25 cellular contexts compared by ENCODE assay signal in the genomic region with DNA sequence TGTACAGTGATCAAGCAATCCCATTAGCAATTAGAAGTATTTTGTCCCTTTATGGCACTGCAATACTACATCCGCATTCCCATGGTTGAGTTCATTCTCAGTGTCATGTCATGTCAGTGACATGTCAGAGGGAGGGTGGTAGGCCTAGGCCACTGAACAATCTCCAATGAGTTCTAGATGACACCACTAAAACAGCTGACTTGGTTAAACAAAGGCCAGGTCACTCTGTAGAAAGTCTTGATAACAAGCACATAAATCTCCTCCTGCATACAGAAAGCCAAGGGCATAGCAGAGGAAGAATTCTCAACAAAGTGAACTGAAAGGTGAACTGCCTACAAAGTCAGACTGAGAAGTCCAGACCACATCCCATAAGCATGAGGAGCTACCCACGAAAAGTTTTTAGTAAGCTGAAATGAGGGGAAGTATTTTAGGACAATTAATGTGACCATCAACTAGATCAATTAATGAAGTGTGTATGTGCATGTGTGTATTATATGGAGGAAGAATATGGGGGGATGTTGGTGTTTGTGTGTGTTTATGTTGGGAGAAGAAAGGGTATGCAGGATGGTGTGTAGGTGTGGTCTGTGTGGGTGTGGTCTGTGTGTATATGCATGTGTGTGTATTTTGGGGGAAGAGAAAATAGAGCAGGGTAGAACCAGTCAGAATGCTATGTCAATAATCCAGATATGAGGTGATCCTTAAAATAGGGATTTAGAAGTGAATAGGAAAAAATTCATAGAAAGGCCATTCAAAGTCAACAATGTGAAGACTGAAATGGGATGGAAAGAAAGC.
DNase-seq lines count a peak whose midpoint lies in the region; ATAC-seq, FAIRE-seq and TF ChIP-seq lines count a peak whose summit lies in the region.
"Had no signal": no experiment of that assay in that cellular context is flagged by ENCODE, and none has a peak within 500 bp of the region (broad histone marks: within the 10 kb centered on the region; RNA-seq: fewer than 3 reads in every experiment).

No MANE protein-coding gene starts in this region.

- H3K27me3 ChIP-seq in HepG2 (ENCODE audit: control insufficient read depth in 1 of 2, insufficient read depth in 2 of 2, low read length in 2 of 2) (no peaks in the 10 kb centered on the region), right lobe of liver (no peaks in the 10 kb centered on the region), MG63 (no peaks in the 10 kb centered on the region), left lung (no peaks in the 10 kb centered on the region)

- TF ChIP-seq RAD21 in HepG2 (CRISPR knock-in tag; IDR thresholded peaks at IDR 0.05) = no peak

- BruUV-seq in HepG2 (replicated peaks; lab: Mats Ljungman, UMichigan) = no TSS peak

- in situ Hi-C loops in HepG2 (cut with HindIII; ENCODE audit: extremely low pct_ligation_motif_present, low pct_unique_long_range_greater_than_20kb) = no loop called here

- TF ChIP-seq CTCF in HepG2 (CRISPR knock-in tag; IDR thresholded peaks at IDR 0.05) (no peak), right lobe of liver (IDR thresholded peaks at IDR 0.05) (no peak), mucosa of descending colon (IDR thresholded peaks at IDR 0.05) (no peak), left lung (IDR thresholded peaks at IDR 0.05) (no peak)

- intact Hi-C loops in HepG2 (cut with micrococcal nuclease; ENCODE audit: unreplicated experiment) = no loop called here
- intact Hi-C loops in right lobe of liver (cut with DNase I) = no loop called here
- intact Hi-C loops in mucosa of descending colon (cut with DNase I, micrococcal nuclease) = no loop called here
- intact Hi-C loops in left lung (cut with DNase I) = no loop called here

- TF ChIP-seq POLR2A in HepG2 (IDR thresholded peaks at IDR 0.05; ENCODE audit: insufficient read depth in 1 of 2, low read depth in 2 of 2, low read length in 2 of 2) = no peak
- TF ChIP-seq POLR2A in right lobe of liver (IDR thresholded peaks at IDR 0.05) = no peak

- ATAC-seq in HepG2 = no peak
- no peak for ATAC-seq in right lobe of liver
- peak; percentile 40 for ATAC-seq in HG02885 (IDR thresholded peaks at IDR 0.05; ENCODE audit: poor library complexity, unreplicated experiment)
- peak; percentile 31 for ATAC-seq in mucosa of descending colon
- no peak for ATAC-seq in left lung
- ATAC-seq: natural killer cell treated with Interleukin-12 subunit alpha and Interleukin-12 subunit beta and Interleukin-15 and Interleukin-18, amount 100 ng/mL, for 72 hours; sciatic nerve; T-helper 17 cell had no signal

- POLR2A ChIA-PET in HepG2 (lab: Yijun Ruan, JAX) = no interaction called here

- H3K9ac ChIP-seq in HepG2 (ENCODE audit: insufficient read depth, low read depth, low read length) = no peak overlapping the region
- H3K9ac ChIP-seq: SK-N-SH had no signal

- peaks cover 17% of the 10 kb centered on the region for H4K20me1 ChIP-seq in HepG2 (ENCODE audit: insufficient read depth, low read length)

- no peak overlapping the region for H3K27ac ChIP-seq in HepG2 (ENCODE audit: extremely low read length, insufficient read depth, low read length)
- H3K27ac ChIP-seq in right lobe of liver = no peak overlapping the region
- no peak overlapping the region for H3K27ac ChIP-seq in left lung
- H3K27ac ChIP-seq: epithelial cell of prostate had no signal

- H3K9me3 ChIP-seq in HepG2 (ENCODE audit: low read length) (no peaks in the 10 kb centered on the region), right lobe of liver (no peaks in the 10 kb centered on the region), mucosa of descending colon (no peaks in the 10 kb centered on the region), MG63 (no peaks in the 10 kb centered on the region), left lung (no peaks in the 10 kb centered on the region)
- H3K9me3 ChIP-seq: SK-N-SH had no signal

- no peak overlapping the region for H2AFZ ChIP-seq in HepG2 (ENCODE audit: low read length)

- DNase-seq in HepG2 (ENCODE audit: low spot score) (no peak), right lobe of liver (no peak), mucosa of descending colon (no peak), MG63 (no peak), amniotic stem cell (lab: John Stamatoyannopoulos, UW) (no peak), left lung (no peak), inferior parietal cortex (ENCODE audit: extremely low spot score) (no peak)
- DNase-seq: activated naive CD4-positive, alpha-beta T cell; activated T-cell treated with anti-CD3 and anti-CD28 coated beads, Interleukin-2, amount 50 U/mL, for 48 hours; DMS79; effector CD4-positive, alpha-beta T cell; midbrain; MM.1S; NCI-H1417 treated with DMSO at 0.1 percent for 48 hours; NCI-H2081 treated with DMSO at 0.1 percent for 48 hours; NCI-H446 treated with DMSO at 0.1 percent for 48 hours; SK-N-SH; stimulated activated CD4-positive, alpha-beta T cell treated with anti-CD3 and anti-CD28 coated beads, Interleukin-15, amount 100 ng/mL, for 24 hours; T-helper 17 cell; trophoblast cell had no signal

- no peak for FAIRE-seq in HepG2 (lab: Jason Lieb, UNC)
- FAIRE-seq: H1 had no signal

- H3K4me1 ChIP-seq in HepG2 (ENCODE audit: insufficient read depth, low read length) = peaks cover 83% of the 10 kb centered on the region
- H3K4me1 ChIP-seq in right lobe of liver = peaks cover 0 to 44% (median 17%) of the 10 kb centered on the region in 4 donors
- no peaks in the 10 kb centered on the region for H3K4me1 ChIP-seq in mucosa of descending colon (ENCODE audit: low read depth)
- peaks cover 15 to 28% of the 10 kb centered on the region in 2 donors for H3K4me1 ChIP-seq in left lung

- no peak overlapping the region for H3K4me3 ChIP-seq in HepG2 (replicated peaks in 1 of 3; ENCODE audit: insufficient read depth in 1 of 3, low read depth in 2 of 3, low read length in 3 of 3)
- no peak overlapping the region for H3K4me3 ChIP-seq in right lobe of liver
- H3K4me3 ChIP-seq in mucosa of descending colon = no peak overlapping the region
- no peak overlapping the region for H3K4me3 ChIP-seq in MG63
- H3K4me3 ChIP-seq in left lung = no peak overlapping the region

- peaks cover 90% of the 10 kb centered on the region for H3K79me2 ChIP-seq in HepG2 (ENCODE audit: insufficient read depth, low read length)

- no peak overlapping the region for H3K4me2 ChIP-seq in HepG2 (ENCODE audit: low read depth, low read length)

- TF ChIP-seq EP300 in HepG2 (IDR thresholded peaks at IDR 0.05; ENCODE audit: low read depth in 2 of 2, low read length in 2 of 2) (no peak), HepG2 (CRISPR knock-in tag; IDR thresholded peaks at IDR 0.05; ENCODE audit: borderline replicate concordance) (no peak)

- WGBS in HepG2 (ENCODE audit: low lambda C conversion rate) = 94% methylated on average over 2 of the region's 2 CpGs
- WGBS in right lobe of liver (ENCODE audit: insufficient coverage, low coverage, low lambda C conversion rate, missing lambda C conversion rate) = 69% methylated on average over 2 of the region's 2 CpGs

- CTCF ChIA-PET in HepG2 (lab: Yijun Ruan, JAX; ENCODE audit: low intra/inter-chr PET ratio, low total read pairs) = no interaction called here

- H3K36me3 ChIP-seq in HepG2 (replicated peaks in 1 of 2; ENCODE audit: control insufficient read depth in 1 of 2, insufficient read depth in 2 of 2, low read length in 2 of 2) = peaks cover 0 to 7% of the 10 kb centered on the region in 2 experiments; a peak in 1 of 5 replicates
- H3K36me3 ChIP-seq in right lobe of liver = no peaks in the 10 kb centered on the region
- no peaks in the 10 kb centered on the region for H3K36me3 ChIP-seq in mucosa of descending colon (ENCODE audit: low read depth)
- H3K36me3 ChIP-seq in MG63 = no peaks in the 10 kb centered on the region
- H3K36me3 ChIP-seq in left lung = no peaks in the 10 kb centered on the region

TF ChIP-seq in HepG2, 621 proteins besides CTCF, POLR2A, EP300 and RAD21 (continues in another document):
- TF ChIP-seq, protein P1, sequence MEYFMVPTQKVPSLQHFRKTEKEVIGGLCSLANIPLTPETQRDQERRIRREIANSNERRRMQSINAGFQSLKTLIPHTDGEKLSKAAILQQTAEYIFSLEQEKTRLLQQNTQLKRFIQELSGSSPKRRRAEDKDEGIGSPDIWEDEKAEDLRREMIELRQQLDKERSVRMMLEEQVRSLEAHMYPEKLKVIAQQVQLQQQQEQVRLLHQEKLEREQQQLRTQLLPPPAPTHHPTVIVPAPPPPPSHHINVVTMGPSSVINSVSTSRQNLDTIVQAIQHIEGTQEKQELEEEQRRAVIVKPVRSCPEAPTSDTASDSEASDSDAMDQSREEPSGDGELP (IDR thresholded peaks at IDR 0.05; ENCODE audit: borderline replicate concordance, low read depth) = peak; percentile 65; the same call in 1 of the 2 replicates
- TF ChIP-seq ZKSCAN5 (CRISPR knock-in tag; IDR thresholded peaks at IDR 0.05) = no peak
- TF ChIP-seq, protein P2, sequence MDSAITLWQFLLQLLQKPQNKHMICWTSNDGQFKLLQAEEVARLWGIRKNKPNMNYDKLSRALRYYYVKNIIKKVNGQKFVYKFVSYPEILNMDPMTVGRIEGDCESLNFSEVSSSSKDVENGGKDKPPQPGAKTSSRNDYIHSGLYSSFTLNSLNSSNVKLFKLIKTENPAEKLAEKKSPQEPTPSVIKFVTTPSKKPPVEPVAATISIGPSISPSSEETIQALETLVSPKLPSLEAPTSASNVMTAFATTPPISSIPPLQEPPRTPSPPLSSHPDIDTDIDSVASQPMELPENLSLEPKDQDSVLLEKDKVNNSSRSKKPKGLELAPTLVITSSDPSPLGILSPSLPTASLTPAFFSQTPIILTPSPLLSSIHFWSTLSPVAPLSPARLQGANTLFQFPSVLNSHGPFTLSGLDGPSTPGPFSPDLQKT (CRISPR knock-in tag; IDR thresholded peaks at IDR 0.05; ENCODE audit: borderline replicate concordance) = no peak
- TF ChIP-seq, protein P3, sequence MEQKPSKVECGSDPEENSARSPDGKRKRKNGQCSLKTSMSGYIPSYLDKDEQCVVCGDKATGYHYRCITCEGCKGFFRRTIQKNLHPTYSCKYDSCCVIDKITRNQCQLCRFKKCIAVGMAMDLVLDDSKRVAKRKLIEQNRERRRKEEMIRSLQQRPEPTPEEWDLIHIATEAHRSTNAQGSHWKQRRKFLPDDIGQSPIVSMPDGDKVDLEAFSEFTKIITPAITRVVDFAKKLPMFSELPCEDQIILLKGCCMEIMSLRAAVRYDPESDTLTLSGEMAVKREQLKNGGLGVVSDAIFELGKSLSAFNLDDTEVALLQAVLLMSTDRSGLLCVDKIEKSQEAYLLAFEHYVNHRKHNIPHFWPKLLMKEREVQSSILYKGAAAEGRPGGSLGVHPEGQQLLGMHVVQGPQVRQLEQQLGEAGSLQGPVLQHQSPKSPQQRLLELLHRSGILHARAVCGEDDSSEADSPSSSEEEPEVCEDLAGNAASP (CRISPR knock-in tag; IDR thresholded peaks at IDR 0.05; ENCODE audit: borderline replicate concordance) = no peak
- peak; percentile 47; the same call in 1 of the 2 replicates for TF ChIP-seq MAFF (IDR thresholded peaks at IDR 0.05; ENCODE audit: low read depth, low read length)
- no peak for TF ChIP-seq NR1H2 (CRISPR knock-in tag; IDR thresholded peaks at IDR 0.05; ENCODE audit: borderline replicate concordance, low read depth)

Comparison
In these comparisons a context has a peak if more than half of its experiments do, and no peak if none do; other contexts are left out.
1. ATAC-seq: peak in HG02885 (single experiment) and mucosa of descending colon (single experiment); none in HepG2 (single experiment), right lobe of liver (0 of 4) and left lung (single experiment).